In genomic region chr11:102419181-102419580, GRCh38 we compare ENCODE assay signal across 18 cellular contexts. TPM values are rescaled to one million over a fixed set of nuclear protein-coding genes. Genes with fewer than 3 reads are reported as not detected.
DNase-seq lines count a peak whose midpoint lies in the region; ATAC-seq, FAIRE-seq and TF ChIP-seq lines count a peak whose summit lies in the region.
"Had no signal": no experiment of that assay in that cellular context is flagged by ENCODE, and none has a peak within 500 bp of the region (broad histone marks: within the 10 kb centered on the region; RNA-seq: fewer than 3 reads in every experiment).

No MANE protein-coding gene starts in this region.

- peaks cover 47% of the 10 kb centered on the region for H4K20me1 ChIP-seq in astrocyte (ENCODE audit: insufficient read depth, low read length)

- H3K9me3 Mint-ChIP-seq in CD4-positive, alpha-beta T cell: no peaks in the 10 kb centered on the region
- H3K9me3 Mint-ChIP-seq in astrocyte (ENCODE audit: unreplicated experiment) (peaks cover 4% of the 10 kb centered on the region), memory B cell (peaks cover 11% of the 10 kb centered on the region), glutamatergic neuron (ENCODE audit: unreplicated experiment) (peaks cover 3% of the 10 kb centered on the region)
- peaks cover 0 to 14% of the 10 kb centered on the region in 2 donors for H3K9me3 Mint-ChIP-seq in stimulated activated naive CD8-positive, alpha-beta T cell treated with anti-CD3 and anti-CD28 coated beads, Interleukin-15, amount 100 ng/mL, for 72 hours

- FAIRE-seq in GM19239 (lab: Jason Lieb, UNC): peak; percentile 31
- peak; percentile 39 for FAIRE-seq in astrocyte (lab: Jason Lieb, UNC)
- FAIRE-seq: H54, RCC 7860 had no signal

- H3K9ac ChIP-seq in astrocyte (ENCODE audit: low read length): no peak overlapping the region

- H3K4me1 Mint-ChIP-seq in CD4-positive, alpha-beta T cell (ENCODE audit: low read depth): peaks cover 100% of the 10 kb centered on the region
- H3K4me1 Mint-ChIP-seq in astrocyte (ENCODE audit: low read depth, unreplicated experiment): peaks cover 15% of the 10 kb centered on the region
- H3K4me1 Mint-ChIP-seq in memory B cell: peaks cover 35% of the 10 kb centered on the region
- H3K4me1 Mint-ChIP-seq in glutamatergic neuron (ENCODE audit: low read depth, unreplicated experiment): peaks cover 3% of the 10 kb centered on the region
- peaks cover 100% of the 10 kb centered on the region for H3K4me1 Mint-ChIP-seq in stimulated activated naive CD8-positive, alpha-beta T cell treated with anti-CD3 and anti-CD28 coated beads, Interleukin-15, amount 100 ng/mL, for 72 hours

- no peak for TF ChIP-seq CTCF in CD4-positive, alpha-beta T cell (IDR thresholded peaks at IDR 0.05)
- TF ChIP-seq CTCF in astrocyte (IDR thresholded peaks at IDR 0.05; ENCODE audit: insufficient read depth, low read depth, low read length) (no peak), glutamatergic neuron (IDR thresholded peaks at IDR 0.05; ENCODE audit: partially characterized antibody, unreplicated experiment) (no peak)

- no peaks in the 10 kb centered on the region for H3K27me3 ChIP-seq in CD4-positive, alpha-beta T cell (ENCODE audit: control insufficient read depth, insufficient read depth, low read length)
- H3K27me3 ChIP-seq in astrocyte (ENCODE audit: insufficient read depth, low read length): no peaks in the 10 kb centered on the region

- H3K4me1 ChIP-seq in astrocyte (ENCODE audit: insufficient read depth, low read length): no peaks in the 10 kb centered on the region

- DNase-seq in CD4-positive, alpha-beta T cell: no peak
- DNase-seq in GM19239 (ENCODE audit: insufficient read length, low spot score) (no peak), astrocyte (ENCODE audit: low read depth) (no peak), memory B cell (ENCODE audit: low spot score in 2 of 2) (no peak), DMS53 treated with DMSO at 0.1 percent for 48 hours (lab: John Stamatoyannopoulos, UW; ENCODE audit: unreplicated experiment) (no peak), glutamatergic neuron (no peak)
- no peak for DNase-seq in stimulated activated naive CD8-positive, alpha-beta T cell treated with anti-CD3 and anti-CD28 coated beads, Interleukin-15, amount 100 ng/mL, for 72 hours
- DNase-seq: ACHN, DMS 273 treated with DMSO at 0.1 percent for 48 hours, IMR-90, MV-4-11, NCI-H1417 treated with DMSO at 0.1 percent for 48 hours, NCI-H2029, NCI-H510A treated with DMSO at 0.1 percent for 48 hours, SIG-M5 had no signal

- peak overlapping the region; percentile 81 for H3K27ac Mint-ChIP-seq in CD4-positive, alpha-beta T cell
- H3K27ac Mint-ChIP-seq in astrocyte (ENCODE audit: unreplicated experiment) (no peak overlapping the region), memory B cell (peak overlapping the region; percentile 28), glutamatergic neuron (ENCODE audit: unreplicated experiment) (no peak overlapping the region)
- H3K27ac Mint-ChIP-seq in stimulated activated naive CD8-positive, alpha-beta T cell treated with anti-CD3 and anti-CD28 coated beads, Interleukin-15, amount 100 ng/mL, for 72 hours: no peak overlapping the region
- H3K27ac Mint-ChIP-seq: B cell had no signal

- intact Hi-C loops in CD4-positive, alpha-beta T cell (cut with DNase I, micrococcal nuclease): no loop called here

- H3K4me2 ChIP-seq in astrocyte (ENCODE audit: low read length): no peak overlapping the region

- peaks cover 51% of the 10 kb centered on the region for H3K36me3 Mint-ChIP-seq in CD4-positive, alpha-beta T cell (ENCODE audit: low read depth)
- H3K36me3 Mint-ChIP-seq in astrocyte (ENCODE audit: low read depth, unreplicated experiment) (peaks cover 15% of the 10 kb centered on the region), memory B cell (peaks cover 29% of the 10 kb centered on the region), glutamatergic neuron (ENCODE audit: unreplicated experiment) (peaks cover 20% of the 10 kb centered on the region)

- peaks cover 5% of the 10 kb centered on the region for H3K9me3 ChIP-seq in CD4-positive, alpha-beta T cell (ENCODE audit: control insufficient read depth, low read length)
- no peaks in the 10 kb centered on the region for H3K9me3 ChIP-seq in astrocyte (ENCODE audit: insufficient read depth, low read depth, low read length)

- no peak overlapping the region for H3K27ac ChIP-seq in CD4-positive, alpha-beta T cell (ENCODE audit: low read depth, low read length)
- no peak overlapping the region for H3K27ac ChIP-seq in astrocyte (ENCODE audit: low read depth, low read length)

- peaks cover 85% of the 10 kb centered on the region for H3K79me2 ChIP-seq in astrocyte (ENCODE audit: insufficient read depth, low read length)

- POLR2A ChIA-PET in CD4-positive, alpha-beta T cell (lab: Charles Lee): interaction anchor here (1.0 to 1.5 kb wide), 3 partner anchors 9 to 11 kb away, joined by 3 to 6 read pairs (median 5); no protein-coding TSS in a partner anchor

- H2AFZ ChIP-seq in astrocyte (ENCODE audit: low read depth, low read length): no peak overlapping the region

- CTCF ChIA-PET in CD4-positive, alpha-beta T cell (lab: Charles Lee): no interaction called here

- H3K27me3 Mint-ChIP-seq in CD4-positive, alpha-beta T cell: no peaks in the 10 kb centered on the region
- H3K27me3 Mint-ChIP-seq in astrocyte (ENCODE audit: low read depth, unreplicated experiment) (no peaks in the 10 kb centered on the region), memory B cell (no peaks in the 10 kb centered on the region), glutamatergic neuron (ENCODE audit: unreplicated experiment) (peaks cover 3% of the 10 kb centered on the region)
- H3K27me3 Mint-ChIP-seq in stimulated activated naive CD8-positive, alpha-beta T cell treated with anti-CD3 and anti-CD28 coated beads, Interleukin-15, amount 100 ng/mL, for 72 hours: no peaks in the 10 kb centered on the region
- H3K27me3 Mint-ChIP-seq: B cell had no signal

- ATAC-seq in CD4-positive, alpha-beta T cell (ENCODE audit: poor library complexity): no peak
- no peak for ATAC-seq in memory B cell (ENCODE audit: low read depth)
- ATAC-seq in stimulated activated naive CD8-positive, alpha-beta T cell treated with anti-CD3 and anti-CD28 coated beads, Interleukin-15, amount 100 ng/mL, for 72 hours: no peak

- no peaks in the 10 kb centered on the region for H3K36me3 ChIP-seq in astrocyte (ENCODE audit: insufficient read depth, low read length)

- H3K4me3 Mint-ChIP-seq in CD4-positive, alpha-beta T cell: no peak overlapping the region
- no peak overlapping the region for H3K4me3 Mint-ChIP-seq in astrocyte (ENCODE audit: unreplicated experiment)
- no peak overlapping the region for H3K4me3 Mint-ChIP-seq in memory B cell
- H3K4me3 Mint-ChIP-seq in glutamatergic neuron (ENCODE audit: unreplicated experiment): no peak overlapping the region
- no peak overlapping the region for H3K4me3 Mint-ChIP-seq in stimulated activated naive CD8-positive, alpha-beta T cell treated with anti-CD3 and anti-CD28 coated beads, Interleukin-15, amount 100 ng/mL, for 72 hours
- H3K4me3 Mint-ChIP-seq: B cell had no signal

- no peak overlapping the region for H3K4me3 ChIP-seq in astrocyte (ENCODE audit: insufficient read depth, low read depth, low read length)

RNA-seq across cellular contexts. Expression of gene TMEM123, which starts 33.4 kb away (rescaled TPM):
- 100 to 1,000 TPM; 288 to 307 TPM for total RNA-seq in CD4-positive, alpha-beta T cell
- total RNA-seq in astrocyte (218 and 234 TPM in 2 replicates), glutamatergic neuron (ENCODE audit: unreplicated experiment) (18.1 TPM)

Comparison
In these comparisons a context has a peak if more than half of its experiments do, and no peak if none do; other contexts are left out.
1. H3K27ac Mint-ChIP-seq: peak in CD4-positive, alpha-beta T cell (single experiment) and memory B cell (single experiment); none in astrocyte (single experiment), glutamatergic neuron (single experiment) and stimulated activated naive CD8-positive, alpha-beta T cell treated with anti-CD3 and anti-CD28 coated beads, Interleukin-15, amount 100 ng/mL, for 72 hours (0 of 2).
2. RNA of gene TMEM123, which starts 33.4 kb away (total RNA-seq): 288 to 307 TPM in CD4-positive, alpha-beta T cell and 218 to 234 TPM in astrocyte; 18.1 TPM in glutamatergic neuron (single experiment); every median in the first group is over 10 times any median in the second.